In the genomic region with DNA sequence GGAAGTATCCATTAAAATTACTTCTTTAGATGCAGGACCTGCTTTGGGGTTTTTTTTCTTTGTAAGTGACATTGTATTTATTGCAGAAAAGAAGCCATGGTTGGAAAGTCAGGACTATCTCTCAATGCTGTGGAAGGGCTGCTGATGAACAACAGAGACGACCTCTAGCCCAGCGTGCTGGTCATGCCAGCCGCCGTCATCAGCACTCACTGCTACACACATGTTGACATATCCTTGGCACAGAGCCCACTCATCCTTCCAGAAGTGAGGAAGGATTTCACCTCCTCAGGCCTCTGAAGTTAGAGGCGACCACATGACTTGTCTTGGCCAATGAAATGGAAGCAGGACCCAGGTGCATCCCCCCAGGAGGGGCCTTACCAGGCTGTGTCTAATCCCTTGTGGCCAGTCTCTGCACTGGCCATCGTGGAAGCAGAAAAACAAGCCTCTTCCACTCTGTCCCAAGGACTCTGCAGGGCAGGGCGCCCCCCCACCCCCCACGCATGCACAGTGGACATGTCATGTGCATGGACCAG, we compare ENCODE assay signal across 23 cellular contexts.
A peak's percentile ranks its signal among the peaks of the same experiment; 100 is the strongest.
DNase-seq lines count a peak whose midpoint lies in the region; TF ChIP-seq lines count a peak whose summit lies in the region.
"Had no signal": no experiment of that assay in that cellular context is flagged by ENCODE, and none has a peak within 500 bp of the region (broad histone marks: within the 10 kb centered on the region; RNA-seq: fewer than 3 reads in every experiment).

No MANE protein-coding gene starts in this region.

- in situ Hi-C loops in transverse colon (cut with MboI; ENCODE audit: low pct_ligation_motif_present in 1 of 4, low pct_unique_long_range_greater_than_20kb in 1 of 4, low sequenced_read_pairs in 3 of 4) = no loop called here

- H3K27me3 ChIP-seq in BLaER1 (no peaks in the 10 kb centered on the region), neural progenitor cell (peaks cover 12% of the 10 kb centered on the region), transverse colon (no peaks in the 10 kb centered on the region)

- DNase-seq in NCI-H748 (lab: John Stamatoyannopoulos, UW; ENCODE audit: unreplicated experiment) = peak; percentile 8
- DNase-seq in NCI-H748 treated with DMSO at 0.1 percent for 48 hours (lab: John Stamatoyannopoulos, UW) = no peak
- no peak for DNase-seq in neural progenitor cell (ENCODE audit: low spot score)
- DNase-seq in NCI-H69 (lab: John Stamatoyannopoulos, UW) = no peak
- DNase-seq in DMS114 treated with DMSO at 0.1 percent for 48 hours (lab: John Stamatoyannopoulos, UW; ENCODE audit: unreplicated experiment) = no peak
- no peak for DNase-seq in transverse colon
- DNase-seq: Calu3, DMS153, DND-41, IMR-90, NCI-H1048, NCI-H1417, NCI-H1694, NCI-H2029 treated with DMSO at 0.1 percent for 48 hours, NCI-H774, PC-9, SHP77 treated with DMSO at 0.1 percent for 48 hours, SW 1271 had no signal

- TF ChIP-seq CTCF in VCaP (conservative IDR thresholded peaks at IDR 0.05) = no peak
- TF ChIP-seq CTCF in neural progenitor cell (IDR thresholded peaks at IDR 0.05) = no peak
- no peak for TF ChIP-seq CTCF in transverse colon (IDR thresholded peaks at IDR 0.05)

- peaks cover 7% of the 10 kb centered on the region for H3K27me3 Mint-ChIP-seq in neural progenitor cell (ENCODE audit: insufficient read depth, low read depth)

- H3K4me1 ChIP-seq in BLaER1 (peaks cover 56% of the 10 kb centered on the region), neural progenitor cell (peaks cover 14% of the 10 kb centered on the region), transverse colon (no peaks in the 10 kb centered on the region)

- H2AFZ ChIP-seq in neural progenitor cell (replicated peaks) = no peak overlapping the region
- H2AFZ ChIP-seq: PC-9 had no signal

- H3K4me3 Mint-ChIP-seq in neural progenitor cell = no peak overlapping the region
- H3K4me3 Mint-ChIP-seq: B cell had no signal

- no peaks in the 10 kb centered on the region for H3F3A ChIP-seq in neural progenitor cell (ENCODE audit: low read depth)

- H3K9me3 Mint-ChIP-seq in neural progenitor cell = no peaks in the 10 kb centered on the region

- 62% methylated on average over 8 of the region's 8 CpGs; no CpG with 5 or more reads in 1 of the 2 donors for WGBS in transverse colon (ENCODE audit: low coverage in 1 of 2), 2 donors

- peaks cover 13% of the 10 kb centered on the region for H3K4me1 Mint-ChIP-seq in neural progenitor cell
- H3K4me1 Mint-ChIP-seq: B cell had no signal

- H3K9me3 ChIP-seq in BLaER1 = 0 out of 2 replicates have a peak, but pooled peaks cover 8% of the 10 kb centered on the region
- H3K9me3 ChIP-seq in neural progenitor cell (ENCODE audit: low read depth) = no peaks in the 10 kb centered on the region
- no peaks in the 10 kb centered on the region for H3K9me3 ChIP-seq in transverse colon

- H3K9ac ChIP-seq in BLaER1 (no peak overlapping the region), neural progenitor cell (no peak overlapping the region)
- H3K9ac ChIP-seq: KMS-11 had no signal

- H3K4me3 ChIP-seq in BLaER1 (no peak overlapping the region), neural progenitor cell (no peak overlapping the region), transverse colon (no peak overlapping the region)
- H3K4me3 ChIP-seq: PC-9 had no signal

- peak overlapping the region; percentile 59 for H3K4me2 ChIP-seq in BLaER1
- no peak overlapping the region for H3K4me2 ChIP-seq in neural progenitor cell
- H3K4me2 ChIP-seq: KMS-11, PC-9 had no signal

- H4K20me1 ChIP-seq in BLaER1 (no peaks in the 10 kb centered on the region), neural progenitor cell (ENCODE audit: low read depth) (no peaks in the 10 kb centered on the region)

- no peak for TF ChIP-seq POLR2A in transverse colon (IDR thresholded peaks at IDR 0.05)

- H3K36me3 ChIP-seq in BLaER1 = no peaks in the 10 kb centered on the region
- no peaks in the 10 kb centered on the region for H3K36me3 ChIP-seq in neural progenitor cell
- no peaks in the 10 kb centered on the region for H3K36me3 ChIP-seq in transverse colon

- H3K79me2 ChIP-seq in neural progenitor cell (ENCODE audit: low read depth) = no peaks in the 10 kb centered on the region

- TF ChIP-seq EP300 in transverse colon (IDR thresholded peaks at IDR 0.05; ENCODE audit: low read depth) = no peak

- H3K36me3 Mint-ChIP-seq in neural progenitor cell = no peaks in the 10 kb centered on the region

- intact Hi-C loops in transverse colon (cut with DNase I; ENCODE audit: low total_unique reads) = no loop called here

- H3K27ac Mint-ChIP-seq in neural progenitor cell = peak overlapping the region; percentile 12
- H3K27ac Mint-ChIP-seq: B cell had no signal

- H3K27ac ChIP-seq in BLaER1 (no peak overlapping the region), VCaP (peak overlapping the region; percentile 87; the same call in 1 of the 2 replicates), neural progenitor cell (no peak overlapping the region), transverse colon (no peak overlapping the region)
- H3K27ac ChIP-seq: 22Rv1, KMS-11, PC-9 had no signal
